In the genomic region with DNA sequence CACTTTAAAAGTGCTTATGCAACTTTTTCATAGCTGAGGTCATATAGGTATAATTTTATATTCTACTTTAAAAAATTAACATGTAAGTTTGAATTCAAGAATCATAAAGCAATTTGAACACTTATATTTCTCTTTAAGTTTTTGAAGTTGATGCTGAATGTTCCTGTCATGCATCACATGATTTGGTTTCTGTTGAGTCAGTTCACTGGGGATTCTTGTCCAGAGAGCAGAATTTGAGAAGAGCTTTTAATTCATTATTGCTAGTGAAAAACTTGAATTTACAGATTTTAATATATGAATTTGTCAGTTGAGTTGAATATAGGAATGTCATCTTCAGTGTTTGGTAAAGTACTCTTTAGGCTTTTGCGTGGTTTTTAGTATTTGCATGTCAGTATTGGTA, we compare ENCODE assay signal across 21 cellular contexts. TPM values are rescaled to one million over a fixed set of nuclear protein-coding genes. Genes with fewer than 3 reads are reported as not detected.
DNase-seq lines count a peak whose midpoint lies in the region; ATAC-seq, FAIRE-seq and TF ChIP-seq lines count a peak whose summit lies in the region.
"Had no signal": no experiment of that assay in that cellular context is flagged by ENCODE, and none has a peak within 500 bp of the region (broad histone marks: within the 10 kb centered on the region; RNA-seq: fewer than 3 reads in every experiment).

No MANE protein-coding gene starts in this region.

- no peaks in the 10 kb centered on the region for H3F3A ChIP-seq in GM23338 (replicated peaks; ENCODE audit: low read depth)

- H3K4me3 Mint-ChIP-seq in GM23338: no peak overlapping the region
- H3K4me3 Mint-ChIP-seq: CD14-positive monocyte had no signal

- H3K36me3 Mint-ChIP-seq in GM23338 (ENCODE audit: low read depth): peaks cover 6% of the 10 kb centered on the region; the same call in 2 of the 3 replicates

- H2AFZ ChIP-seq in GM23338: no peak overlapping the region

- H3K4me3 ChIP-seq in GM23338: no peak overlapping the region

- H3K4me1 Mint-ChIP-seq in GM23338: peaks cover 3% of the 10 kb centered on the region; the same call in 2 of the 3 replicates

- H3K4me2 ChIP-seq in GM23338: no peak overlapping the region
- H3K4me2 ChIP-seq: KMS-11 had no signal

- peak; percentile 17 for FAIRE-seq in G401.6 (lab: Jason Lieb, UNC)
- FAIRE-seq: RCC 7860 had no signal

- H3K9me2 ChIP-seq in GM23338 (ENCODE audit: insufficient read depth): no peaks in the 10 kb centered on the region

- no peaks in the 10 kb centered on the region for H3K27me3 ChIP-seq in GM23338 (ENCODE audit: insufficient read depth)

- ATAC-seq in HG02759 (IDR thresholded peaks at IDR 0.05; ENCODE audit: unreplicated experiment): peak; percentile 39
- no peak for ATAC-seq in GM23338
- ATAC-seq: Right ventricle myocardium inferior had no signal

- peaks cover 56% of the 10 kb centered on the region for H3K79me2 ChIP-seq in GM23338 (replicated peaks; ENCODE audit: insufficient read depth)

- TF ChIP-seq CTCF in GM23338 (conservative IDR thresholded peaks at IDR 0.05; ENCODE audit: low read depth in 2 of 2): no peak

- H3K9me3 Mint-ChIP-seq in GM23338: no peaks in the 10 kb centered on the region
- H3K9me3 Mint-ChIP-seq: CD14-positive monocyte had no signal

- no peak overlapping the region for H3K27ac ChIP-seq in GM23338 (ENCODE audit: low read depth)
- H3K27ac ChIP-seq: KMS-11 had no signal

- no peak overlapping the region for H3K27ac Mint-ChIP-seq in GM23338

- H3K36me3 ChIP-seq in GM23338 (ENCODE audit: insufficient read depth): no peaks in the 10 kb centered on the region

- peaks cover 2% of the 10 kb centered on the region for H3K27me3 Mint-ChIP-seq in GM23338 (ENCODE audit: insufficient read depth, low read depth, poor library complexity)

- DNase-seq in OCI-M1 (lab: John Stamatoyannopoulos, UW) (peak; percentile 1), fibroblast of peridontal ligament (ENCODE audit: extremely low read depth) (peak; percentile 49), NCI-H226 (no peak), GM23338 (ENCODE audit: low spot score) (no peak), H4 (ENCODE audit: low spot score) (no peak), NCI-H1417 (lab: John Stamatoyannopoulos, UW) (no peak)
- DNase-seq: 8988T, DMS 273 treated with DMSO at 0.1 percent for 48 hours, GF-D8, HCEC 1CT, NCI-H1436, NCI-H2029, NCI-H2171 treated with DMSO at 0.1 percent for 48 hours, NCI-H446 treated with DMSO at 0.1 percent for 48 hours, SW 1271 had no signal

- H3K4me1 ChIP-seq in GM23338 (ENCODE audit: insufficient read depth): no peaks in the 10 kb centered on the region

- H4K20me1 ChIP-seq in GM23338 (replicated peaks; ENCODE audit: insufficient read depth): peaks cover 5% of the 10 kb centered on the region; the same call in 1 of the 2 replicates

TF ChIP-seq in GM23338, 12 proteins besides CTCF, POLR2A, EP300 and RAD21 (continues in another document):
- TF ChIP-seq, protein P1, sequence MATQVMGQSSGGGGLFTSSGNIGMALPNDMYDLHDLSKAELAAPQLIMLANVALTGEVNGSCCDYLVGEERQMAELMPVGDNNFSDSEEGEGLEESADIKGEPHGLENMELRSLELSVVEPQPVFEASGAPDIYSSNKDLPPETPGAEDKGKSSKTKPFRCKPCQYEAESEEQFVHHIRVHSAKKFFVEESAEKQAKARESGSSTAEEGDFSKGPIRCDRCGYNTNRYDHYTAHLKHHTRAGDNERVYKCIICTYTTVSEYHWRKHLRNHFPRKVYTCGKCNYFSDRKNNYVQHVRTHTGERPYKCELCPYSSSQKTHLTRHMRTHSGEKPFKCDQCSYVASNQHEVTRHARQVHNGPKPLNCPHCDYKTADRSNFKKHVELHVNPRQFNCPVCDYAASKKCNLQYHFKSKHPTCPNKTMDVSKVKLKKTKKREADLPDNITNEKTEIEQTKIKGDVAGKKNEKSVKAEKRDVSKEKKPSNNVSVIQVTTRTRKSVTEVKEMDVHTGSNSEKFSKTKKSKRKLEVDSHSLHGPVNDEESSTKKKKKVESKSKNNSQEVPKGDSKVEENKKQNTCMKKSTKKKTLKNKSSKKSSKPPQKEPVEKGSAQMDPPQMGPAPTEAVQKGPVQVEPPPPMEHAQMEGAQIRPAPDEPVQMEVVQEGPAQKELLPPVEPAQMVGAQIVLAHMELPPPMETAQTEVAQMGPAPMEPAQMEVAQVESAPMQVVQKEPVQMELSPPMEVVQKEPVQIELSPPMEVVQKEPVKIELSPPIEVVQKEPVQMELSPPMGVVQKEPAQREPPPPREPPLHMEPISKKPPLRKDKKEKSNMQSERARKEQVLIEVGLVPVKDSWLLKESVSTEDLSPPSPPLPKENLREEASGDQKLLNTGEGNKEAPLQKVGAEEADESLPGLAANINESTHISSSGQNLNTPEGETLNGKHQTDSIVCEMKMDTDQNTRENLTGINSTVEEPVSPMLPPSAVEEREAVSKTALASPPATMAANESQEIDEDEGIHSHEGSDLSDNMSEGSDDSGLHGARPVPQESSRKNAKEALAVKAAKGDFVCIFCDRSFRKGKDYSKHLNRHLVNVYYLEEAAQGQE (IDR thresholded peaks at IDR 0.05; ENCODE audit: unreplicated experiment): no peak
- no peak for TF ChIP-seq ZNF331 (CRISPR knock-in tag; IDR thresholded peaks at IDR 0.05; ENCODE audit: low read depth)
- TF ChIP-seq, protein P2, sequence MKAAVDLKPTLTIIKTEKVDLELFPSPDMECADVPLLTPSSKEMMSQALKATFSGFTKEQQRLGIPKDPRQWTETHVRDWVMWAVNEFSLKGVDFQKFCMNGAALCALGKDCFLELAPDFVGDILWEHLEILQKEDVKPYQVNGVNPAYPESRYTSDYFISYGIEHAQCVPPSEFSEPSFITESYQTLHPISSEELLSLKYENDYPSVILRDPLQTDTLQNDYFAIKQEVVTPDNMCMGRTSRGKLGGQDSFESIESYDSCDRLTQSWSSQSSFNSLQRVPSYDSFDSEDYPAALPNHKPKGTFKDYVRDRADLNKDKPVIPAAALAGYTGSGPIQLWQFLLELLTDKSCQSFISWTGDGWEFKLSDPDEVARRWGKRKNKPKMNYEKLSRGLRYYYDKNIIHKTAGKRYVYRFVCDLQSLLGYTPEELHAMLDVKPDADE (IDR thresholded peaks at IDR 0.05): no peak
- no peak for TF ChIP-seq POLR2AphosphoS5 (IDR thresholded peaks at IDR 0.05; ENCODE audit: low read depth)
- no peak for TF ChIP-seq EZH2 (IDR thresholded peaks at IDR 0.05; ENCODE audit: low read depth, unreplicated experiment)
- TF ChIP-seq EZH2phosphoT487 (IDR thresholded peaks at IDR 0.05; ENCODE audit: unreplicated experiment): no peak
- TF ChIP-seq JUNB (IDR thresholded peaks at IDR 0.05; ENCODE audit: unreplicated experiment): no peak

RNA-seq across cellular contexts. Expression of a gene that starts 7.9 kb away (rescaled TPM):
- 28.5 and 40.2 TPM in 2 replicates for total RNA-seq in GM23338 (2014; rRNA removed; shearing (Covaris generic))
- 20.5 and 24.8 TPM in 2 replicates for polyA plus RNA-seq in GM23338 (2016; fragmentation: Nextera tagmentation; extraction: Ambion mirVana)
- total RNA-seq in H4 (2014; rRNA removed; shearing (Covaris generic)): 23.1 and 24.4 TPM in 2 replicates

Comparison
In these comparisons a context has a peak if more than half of its experiments do, and no peak if none do; other contexts are left out.
1. DNase-seq: peak in OCI-M1 (single experiment) and fibroblast of peridontal ligament (single experiment); none in NCI-H226 (single experiment), GM23338 (single experiment), H4 (single experiment) and NCI-H1417 (0 of 3).